Comparison of ENCODE assay signal across 8 cellular contexts in the genomic region with DNA sequence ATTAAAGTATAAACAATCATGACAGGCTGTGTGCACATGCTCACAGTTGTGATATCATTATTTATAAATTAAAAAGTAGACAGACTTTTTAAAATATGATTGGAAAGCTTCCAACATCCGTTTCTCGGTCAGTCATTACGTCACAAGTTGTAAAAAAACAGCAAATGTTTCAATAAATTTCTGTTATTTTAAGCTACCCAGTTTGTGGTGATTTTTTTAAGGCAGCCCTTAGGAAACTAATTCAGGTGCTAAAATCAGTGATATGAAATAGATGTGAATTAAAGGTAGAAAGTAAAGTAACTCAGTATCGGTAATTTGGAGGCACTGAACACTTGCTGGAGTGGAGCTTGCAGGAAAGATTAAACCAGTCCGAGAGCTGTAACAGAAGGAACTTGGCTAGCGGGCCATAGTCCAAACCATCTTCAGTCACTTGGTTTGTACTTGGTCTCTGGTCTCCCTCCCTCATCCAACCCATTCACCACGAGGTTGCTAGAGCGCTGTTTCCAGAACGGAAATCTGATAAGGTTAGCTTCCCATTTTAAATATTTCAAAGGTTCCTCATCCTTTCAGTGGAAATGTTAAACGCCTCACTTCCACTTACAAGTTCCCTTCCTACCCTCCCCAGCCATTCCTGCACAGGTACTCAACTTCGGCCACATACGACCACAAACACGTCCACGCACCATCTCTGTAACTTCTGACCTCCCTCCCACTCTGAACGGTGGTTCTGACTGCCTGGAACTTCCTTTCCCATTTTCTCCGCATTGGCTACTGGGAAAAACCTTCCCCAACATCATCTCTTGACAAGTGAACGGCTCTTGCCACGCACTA. TPM values are rescaled to one million over a fixed set of nuclear protein-coding genes. Genes with fewer than 3 reads are reported as not detected.
DNase-seq lines count a peak whose midpoint lies in the region; ATAC-seq, FAIRE-seq and TF ChIP-seq lines count a peak whose summit lies in the region.

No MANE protein-coding gene starts in this region.

- TF ChIP-seq CTCF in KMS-11 (conservative IDR thresholded peaks at IDR 0.05; ENCODE audit: low read depth, low read length) (no peak), fibroblast of lung (conservative IDR thresholded peaks at IDR 0.05 in 1 of 2, IDR thresholded peaks at IDR 0.05 in 1 of 2; ENCODE audit: low read depth in 1 of 2, low read length in 2 of 2) (no peak)

- H3K9me3 Mint-ChIP-seq in naive thymus-derived CD8-positive, alpha-beta T cell = no peaks in the 10 kb centered on the region

- POLR2A ChIA-PET in naive thymus-derived CD8-positive, alpha-beta T cell (lab: Charles Lee) = interaction anchor here (0.6 to 1.5 kb wide), 6 partner anchors 8 to 794 kb away, joined by 3 to 5 read pairs (median 3); partner anchors contain the start of gene COX7C

- H3K27ac Mint-ChIP-seq in naive thymus-derived CD8-positive, alpha-beta T cell = peak overlapping the region; percentile 94 to 99 (median 96)

- H3K4me2 ChIP-seq in KMS-11 (peak overlapping the region; percentile 79), fibroblast of lung (ENCODE audit: extremely low read depth, insufficient read depth, low read length) (peak overlapping the region; percentile 91)

- peaks cover 9 to 42% (median 10%) of the 10 kb centered on the region in 3 donors for H3K36me3 Mint-ChIP-seq in naive thymus-derived CD8-positive, alpha-beta T cell

- H3K36me3 ChIP-seq in KMS-11 (ENCODE audit: insufficient read depth) (peaks cover 9% of the 10 kb centered on the region), fibroblast of lung (ENCODE audit: control insufficient read depth, insufficient read depth, low read length) (peaks cover 8% of the 10 kb centered on the region)

- H3K4me1 Mint-ChIP-seq in naive thymus-derived CD8-positive, alpha-beta T cell = peaks cover 38 to 61% (median 57%) of the 10 kb centered on the region in 4 donors

- H3K4me1 ChIP-seq in KMS-11 (ENCODE audit: low read depth, poor library complexity, severe bottlenecking) (peaks cover 34% of the 10 kb centered on the region), fibroblast of lung (ENCODE audit: control insufficient read depth, extremely low read depth, insufficient read depth, low read length) (peaks cover 6% of the 10 kb centered on the region)

- H2AFZ ChIP-seq in KMS-11 (ENCODE audit: low read depth) (peak overlapping the region; percentile 97), fibroblast of lung (ENCODE audit: low read length) (peak overlapping the region; percentile 61)

- peaks cover 0 to 3% (median 0%) of the 10 kb centered on the region in 5 donors for H3K27me3 Mint-ChIP-seq in naive thymus-derived CD8-positive, alpha-beta T cell

- H3K4me3 Mint-ChIP-seq in naive thymus-derived CD8-positive, alpha-beta T cell = peak overlapping the region; percentile 84 to 99 (median 96)

- DNase-seq in ELF-1 (ENCODE audit: low read depth, low spot score) = peak; percentile 30
- peak; percentile 19 for DNase-seq in activated CD4-positive, alpha-beta T cell treated with anti-CD3 and anti-CD28 coated beads for 48 hours
- DNase-seq in fibroblast of lung (ENCODE audit: low read depth in 2 of 2) = peak; percentile 53 to 76
- DNase-seq in naive thymus-derived CD8-positive, alpha-beta T cell = peak in 6 of 10 donors; percentile 4 to 30 (median 18)
- no peak for DNase-seq in HTR-8/SVneo (ENCODE audit: insufficient read length, low spot score)

- H3K4me3 ChIP-seq in KMS-11 (IDR thresholded peaks at IDR 0.05; ENCODE audit: insufficient read depth, low read depth, low read length) = peak overlapping the region; percentile 49
- peak overlapping the region; percentile 75 to 96 (median 92) for H3K4me3 ChIP-seq in fibroblast of lung (replicated peaks in 1 of 4; ENCODE audit: control extremely low read depth in 1 of 4, insufficient read depth in 1 of 4, low read depth in 3 of 4, low read length in 4 of 4)

- H3K79me2 ChIP-seq in KMS-11 (ENCODE audit: insufficient read depth, low read depth) (peaks cover 49% of the 10 kb centered on the region), fibroblast of lung (ENCODE audit: control insufficient read depth, insufficient read depth, low read length) (peaks cover 26% of the 10 kb centered on the region)

- no peak for FAIRE-seq in HTR-8/SVneo (lab: Jason Lieb, UNC)

- ATAC-seq in GM21515 (IDR thresholded peaks at IDR 0.05; ENCODE audit: unreplicated experiment) = peak; percentile 19
- ATAC-seq in naive thymus-derived CD8-positive, alpha-beta T cell = no peak
- no peak for ATAC-seq in HG03108 (IDR thresholded peaks at IDR 0.05; ENCODE audit: unreplicated experiment)

- H3K9ac ChIP-seq in KMS-11 = peak overlapping the region; percentile 89
- H3K9ac ChIP-seq in fibroblast of lung (ENCODE audit: insufficient read depth, low read length) = peak overlapping the region; percentile 94

- H4K20me1 ChIP-seq in KMS-11 (ENCODE audit: insufficient read depth) (no peaks in the 10 kb centered on the region), fibroblast of lung (ENCODE audit: control insufficient read depth, extremely low read depth, insufficient read depth, low read length) (no peaks in the 10 kb centered on the region)

- H3K27me3 ChIP-seq in KMS-11 (ENCODE audit: insufficient read depth, low read depth) = no peaks in the 10 kb centered on the region
- H3K27me3 ChIP-seq in fibroblast of lung (ENCODE audit: control insufficient read depth, insufficient read depth, low read length) = no peaks in the 10 kb centered on the region

- H3K9me3 ChIP-seq in fibroblast of lung (ENCODE audit: control insufficient read depth, insufficient read depth, low read depth, low read length) = no peaks in the 10 kb centered on the region

- H3K27ac ChIP-seq in KMS-11 (peak overlapping the region; percentile 84), fibroblast of lung (ENCODE audit: insufficient read depth, low read length) (peak overlapping the region; percentile 100)

RNA-seq across cellular contexts. Expression of gene CCNH, which starts 0.9 kb away (rescaled TPM):
- total RNA-seq in fibroblast of lung = 63.7 and 77.6 TPM in 2 replicates
- 88.0 and 98.7 TPM in 2 replicates for polyA plus RNA-seq in fibroblast of lung
- 53.7 and 65.4 TPM in 2 replicates for polyA plus RNA-seq in fibroblast of lung (2012)
- 11.6 and 11.7 TPM in 2 replicates for polyA minus RNA-seq in fibroblast of lung (ENCODE audit: low replicate concordance)
- 10 to 100 TPM; 86.9 TPM for total RNA-seq in naive thymus-derived CD8-positive, alpha-beta T cell
- polyA plus RNA-seq in naive thymus-derived CD8-positive, alpha-beta T cell = 10 to 100 TPM; 50.2 to 58.1 (median 57.3) TPM
